Comparison of ENCODE assay signal across 8 cellular contexts in genomic region chr2:25674003-25674362, GRCh38. TPM values are rescaled to one million over a fixed set of nuclear protein-coding genes. Genes with fewer than 3 reads are reported as not detected.
DNase-seq lines count a peak whose midpoint lies in the region; ATAC-seq and TF ChIP-seq lines count a peak whose summit lies in the region.

No MANE protein-coding gene starts in this region.

- H2BK12ac ChIP-seq in H9 (ENCODE audit: insufficient read length, low read depth, low read length): peak overlapping the region; percentile 75

- no peaks in the 10 kb centered on the region for H4K20me1 ChIP-seq in H9 (ENCODE audit: control insufficient read depth, insufficient read depth, insufficient read length)
- H4K20me1 ChIP-seq in smooth muscle cell (ENCODE audit: low read depth): peaks cover 5% of the 10 kb centered on the region

- H3K4me1 Mint-ChIP-seq in H9 (peaks cover 32 to 40% of the 10 kb centered on the region in 2 experiments), T-helper 17 cell (peaks cover 27% of the 10 kb centered on the region)

- no peak overlapping the region for H3K23ac ChIP-seq in H9 (ENCODE audit: insufficient read length, low read depth, low read length)

- DNase-seq in H9 (no peak), T-helper 17 cell (no peak), right atrium auricular region (ENCODE audit: low spot score) (no peak), smooth muscle cell (lab: John Stamatoyannopoulos, UW; ENCODE audit: unreplicated experiment) (no peak), amniotic stem cell (lab: John Stamatoyannopoulos, UW) (no peak), NCI-H82 (lab: John Stamatoyannopoulos, UW) (no peak), SKM-1 (lab: John Stamatoyannopoulos, UW; ENCODE audit: unreplicated experiment) (no peak)

- peaks cover 3% of the 10 kb centered on the region for H3F3A ChIP-seq in smooth muscle cell (ENCODE audit: low read depth)

- no peak overlapping the region for H3K4ac ChIP-seq in H9 (ENCODE audit: low read depth, low read length)

- H3K9ac ChIP-seq in H9 (ENCODE audit: extremely low read depth, insufficient read length, low read length) (peak overlapping the region; percentile 48), smooth muscle cell (ENCODE audit: low read depth) (no peak overlapping the region)

- H3K23me2 ChIP-seq in H9 (ENCODE audit: insufficient read length, low read depth, low read length, poor library complexity, severe bottlenecking): peaks cover 12% of the 10 kb centered on the region

- TF ChIP-seq CTCF in H9 (conservative IDR thresholded peaks at IDR 0.05) (no peak), right atrium auricular region (IDR thresholded peaks at IDR 0.05) (no peak), smooth muscle cell (IDR thresholded peaks at IDR 0.05; ENCODE audit: borderline replicate concordance, insufficient read depth, poor library complexity, severe bottlenecking) (no peak)

- no peak overlapping the region for H2BK5ac ChIP-seq in H9 (ENCODE audit: insufficient read length, low read length)

- H3K9me3 Mint-ChIP-seq in H9: peaks cover 0 to 2% of the 10 kb centered on the region in 2 experiments; a peak in 2 of 5 replicates

- no peak for ATAC-seq in T-helper 17 cell
- no peak for ATAC-seq in GM18870 (IDR thresholded peaks at IDR 0.05; ENCODE audit: unreplicated experiment)

- H3K14ac ChIP-seq in H9 (ENCODE audit: insufficient read depth, low read length): peak overlapping the region; percentile 98

- WGBS in H9 (ENCODE audit: extremely low coverage, insufficient read length, low lambda C conversion rate): no CpG with 5 or more reads among the region's 18 CpGs
- 20% methylated on average over 18 of the region's 18 CpGs for WGBS in smooth muscle cell (ENCODE audit: low lambda C conversion rate)

- no peaks in the 10 kb centered on the region for H3K79me1 ChIP-seq in H9 (ENCODE audit: insufficient read depth, low read depth, low read length, poor library complexity, severe bottlenecking)

- H3K36me3 ChIP-seq in right atrium auricular region: no peaks in the 10 kb centered on the region
- H3K36me3 ChIP-seq in smooth muscle cell (ENCODE audit: low read depth): no peaks in the 10 kb centered on the region

- H3K4me3 ChIP-seq in right atrium auricular region: peak overlapping the region; percentile 46 to 78
- H3K4me3 ChIP-seq in smooth muscle cell: peak overlapping the region; percentile 52

- no peaks in the 10 kb centered on the region; the same call in 1 of the 2 replicates for H3K27me3 ChIP-seq in H9 (ENCODE audit: insufficient read depth, low read length)
- no peaks in the 10 kb centered on the region for H3K27me3 ChIP-seq in right atrium auricular region
- peaks cover 26% of the 10 kb centered on the region for H3K27me3 ChIP-seq in smooth muscle cell (ENCODE audit: low read depth)

- no peak overlapping the region; the same call in 1 of the 2 replicates for H2BK15ac ChIP-seq in H9 (ENCODE audit: low read depth, low read length)

- peak overlapping the region; percentile 83 for H2AFZ ChIP-seq in H9 (ENCODE audit: low read length)
- H2AFZ ChIP-seq in smooth muscle cell (ENCODE audit: low read depth): peak overlapping the region; percentile 91

- no peak overlapping the region for H4K5ac ChIP-seq in H9 (ENCODE audit: insufficient read length, low read depth, low read length)

- no peak overlapping the region for H2AK5ac ChIP-seq in H9 (ENCODE audit: insufficient read length, low read length)

- no peak overlapping the region for H3T11ph ChIP-seq in H9 (ENCODE audit: low read length)

- no peak overlapping the region for H2BK120ac ChIP-seq in H9 (ENCODE audit: low read depth, low read length, poor library complexity, severe bottlenecking)

- H3K27ac ChIP-seq in H9 (ENCODE audit: insufficient read length, low read depth, low read length): no peak overlapping the region
- H3K27ac ChIP-seq in right atrium auricular region: peak overlapping the region; percentile 64 to 76
- no peak overlapping the region for H3K27ac ChIP-seq in smooth muscle cell (ENCODE audit: low read depth)

- no peaks in the 10 kb centered on the region; a peak in 1 of 7 replicates for H3K36me3 Mint-ChIP-seq in H9 (ENCODE audit: insufficient read depth in 1 of 3, low read depth in 3 of 3)
- H3K36me3 Mint-ChIP-seq in T-helper 17 cell (ENCODE audit: low read depth): peaks cover 2% of the 10 kb centered on the region

- H3K4me3 Mint-ChIP-seq in H9 (peak overlapping the region; percentile 68 to 78), T-helper 17 cell (peak overlapping the region; percentile 88)

- H4K91ac ChIP-seq in H9 (ENCODE audit: insufficient read length, low read depth, low read length): no peak overlapping the region

- H3K4me2 ChIP-seq in H9 (ENCODE audit: insufficient read depth, insufficient read length, low read length) (peak overlapping the region; percentile 93), smooth muscle cell (peak overlapping the region; percentile 85)

- H3K27me3 Mint-ChIP-seq in H9 (ENCODE audit: low read depth) (peaks cover 42% of the 10 kb centered on the region), T-helper 17 cell (no peaks in the 10 kb centered on the region)

- peak overlapping the region; percentile 93 for H3K18ac ChIP-seq in H9 (ENCODE audit: insufficient read length, low read depth, low read length)

- H2BK20ac ChIP-seq in H9 (ENCODE audit: low read depth, low read length, poor library complexity, severe bottlenecking): no peak overlapping the region

- no peaks in the 10 kb centered on the region for H3K9me3 ChIP-seq in H9 (ENCODE audit: control insufficient read depth, low read depth, low read length)
- H3K9me3 ChIP-seq in T-helper 17 cell (ENCODE audit: control insufficient read depth, low read length, poor library complexity, severe bottlenecking): no peaks in the 10 kb centered on the region
- H3K9me3 ChIP-seq in right atrium auricular region: no peaks in the 10 kb centered on the region
- no peaks in the 10 kb centered on the region for H3K9me3 ChIP-seq in smooth muscle cell (replicated peaks; ENCODE audit: low read depth)

- no peak overlapping the region for H3K56ac ChIP-seq in H9 (ENCODE audit: insufficient read length, low read depth, low read length)

- peaks cover 12% of the 10 kb centered on the region; the same call in 1 of the 2 replicates for H3K79me2 ChIP-seq in H9 (ENCODE audit: insufficient read depth, low read length)
- H3K79me2 ChIP-seq in smooth muscle cell (ENCODE audit: low read depth): no peaks in the 10 kb centered on the region

- no peak overlapping the region for H4K8ac ChIP-seq in H9 (replicated peaks; ENCODE audit: insufficient read length, low read depth, low read length)

- H3K4me1 ChIP-seq in H9 (ENCODE audit: insufficient read depth, low read length): peaks cover 5% of the 10 kb centered on the region; the same call in 1 of the 2 replicates
- H3K4me1 ChIP-seq in right atrium auricular region: peaks cover 0 to 8% of the 10 kb centered on the region in 2 donors
- peaks cover 14% of the 10 kb centered on the region for H3K4me1 ChIP-seq in smooth muscle cell (ENCODE audit: low read depth)

- peak overlapping the region in 2 of 3 experiments; percentile 73 to 77; a peak in 3 of 7 replicates for H3K27ac Mint-ChIP-seq in H9
- peak overlapping the region; percentile 49 for H3K27ac Mint-ChIP-seq in T-helper 17 cell

RNA-seq across cellular contexts. Expression of gene DTNB, which starts 0.6 kb away (rescaled TPM):
- total RNA-seq in H9 (2021) (26.7 and 31.7 TPM in 2 replicates), T-helper 17 cell (10 to 100 TPM; 32.3 to 36.3 TPM), right atrium auricular region (1 to 10 TPM; 4.3 to 4.4 TPM), smooth muscle cell (2.6 and 4.9 TPM in 2 replicates)
- 5.4 and 9.5 TPM in 2 replicates for polyA plus RNA-seq in smooth muscle cell

Comparison
In these comparisons a context has a peak if more than half of its experiments do, and no peak if none do; other contexts are left out.
1. H3K27ac ChIP-seq: peak in right atrium auricular region (2 of 2); none in H9 (single experiment) and smooth muscle cell (single experiment).